Comparison of ENCODE assay signal across 23 cellular contexts in genomic region chr2:650343-651310, GRCh38. TPM values are rescaled to one million over a fixed set of nuclear protein-coding genes. Genes with fewer than 3 reads are reported as not detected.
A peak's percentile ranks its signal among the peaks of the same experiment; 100 is the strongest.
DNase-seq lines count a peak whose midpoint lies in the region; ATAC-seq, FAIRE-seq and TF ChIP-seq lines count a peak whose summit lies in the region.
"Had no signal": no experiment of that assay in that cellular context is flagged by ENCODE, and none has a peak within 500 bp of the region (broad histone marks: within the 10 kb centered on the region; RNA-seq: fewer than 3 reads in every experiment).

No MANE protein-coding gene starts in this region.

- H3K27me3 Mint-ChIP-seq in nephron (ENCODE audit: low read depth): peaks cover 17% of the 10 kb centered on the region

- H3K4me3 ChIP-seq in right atrium auricular region (no peak overlapping the region), vagina (no peak overlapping the region)
- H3K4me3 ChIP-seq: A549, BLaER1, heart right ventricle, SK-N-MC had no signal

- H3K27me3 ChIP-seq in right atrium auricular region (no peaks in the 10 kb centered on the region), vagina (no peaks in the 10 kb centered on the region)
- H3K27me3 ChIP-seq: BLaER1 had no signal

- no peaks in the 10 kb centered on the region for H3K4me1 ChIP-seq in right atrium auricular region
- peaks cover 10% of the 10 kb centered on the region for H3K4me1 ChIP-seq in vagina
- H3K4me1 ChIP-seq: A549, heart right ventricle had no signal

- H3K4me3 Mint-ChIP-seq in nephron: no peak overlapping the region
- H3K4me3 Mint-ChIP-seq: activated naive CD8-positive, alpha-beta T cell treated with anti-CD3 and anti-CD28 coated beads, Interleukin-2, amount 10 ng/mL, durations not matched to agents 7 days and 5 days; central memory CD8-positive, alpha-beta T cell had no signal

- H3K27ac Mint-ChIP-seq in nephron: peak overlapping the region in 2 of 3 experiments; percentile 5 to 25
- H3K27ac Mint-ChIP-seq: activated naive CD8-positive, alpha-beta T cell treated with anti-CD3 and anti-CD28 coated beads, Interleukin-2, amount 10 ng/mL, durations not matched to agents 7 days and 5 days had no signal

- in situ Hi-C loops in GM13977 (cut with MboI; ENCODE audit: low pct_unique_long_range_greater_than_20kb, low sequenced_read_pairs, unreplicated experiment): no loop called here

- H3K9me3 Mint-ChIP-seq in nephron: no peaks in the 10 kb centered on the region
- H3K9me3 Mint-ChIP-seq: activated naive CD8-positive, alpha-beta T cell treated with anti-CD3 and anti-CD28 coated beads, Interleukin-2, amount 10 ng/mL, durations not matched to agents 7 days and 5 days; central memory CD8-positive, alpha-beta T cell had no signal

- H3K27ac ChIP-seq in right atrium auricular region: no peak overlapping the region
- no peak overlapping the region for H3K27ac ChIP-seq in vagina
- H3K27ac ChIP-seq: A549, BLaER1, heart right ventricle, SK-N-MC had no signal

- H3K36me3 ChIP-seq in right atrium auricular region (no peaks in the 10 kb centered on the region), vagina (no peaks in the 10 kb centered on the region)
- H3K36me3 ChIP-seq: BLaER1, heart right ventricle had no signal

- H3K9me3 ChIP-seq in right atrium auricular region: no peaks in the 10 kb centered on the region
- no peaks in the 10 kb centered on the region for H3K9me3 ChIP-seq in vagina
- H3K9me3 ChIP-seq: BLaER1, heart right ventricle had no signal

- no peaks in the 10 kb centered on the region for H3K36me3 Mint-ChIP-seq in nephron (ENCODE audit: low read depth)
- H3K36me3 Mint-ChIP-seq: activated naive CD8-positive, alpha-beta T cell treated with anti-CD3 and anti-CD28 coated beads, Interleukin-2, amount 10 ng/mL, durations not matched to agents 7 days and 5 days had no signal

- peaks cover 26% of the 10 kb centered on the region for H3K4me1 Mint-ChIP-seq in nephron

- intact Hi-C loops in Right ventricle myocardium superior (cut with DNase I) (no loop called here), vagina (cut with DNase I) (no loop called here)

- TF ChIP-seq POLR2A in vagina (IDR thresholded peaks at IDR 0.05): no peak

- TF ChIP-seq CTCF in right atrium auricular region (IDR thresholded peaks at IDR 0.05): no peak
- TF ChIP-seq CTCF in nephron (IDR thresholded peaks at IDR 0.05; ENCODE audit: unreplicated experiment in 3 of 3): no peak
- no peak for TF ChIP-seq CTCF in vagina (IDR thresholded peaks at IDR 0.05)
- no peak for TF ChIP-seq CTCF in GM13977 (IDR thresholded peaks at IDR 0.05; ENCODE audit: extremely low read depth, insufficient read depth, missing control alignments)

- FAIRE-seq in endometrium (lab: Jason Lieb, UNC): peak; percentile 77
- FAIRE-seq: A549 had no signal

- peak; percentile 55 for DNase-seq in right atrium auricular region (ENCODE audit: low spot score)
- no peak for DNase-seq in Right ventricle myocardium superior
- DNase-seq in vagina (ENCODE audit: extremely low spot score in 2 of 2): peak; percentile 67 to 81
- no peak for DNase-seq in NK-92 (lab: John Stamatoyannopoulos, UW; ENCODE audit: unreplicated experiment)
- DNase-seq in GM13977 (ENCODE audit: low spot score): no peak
- DNase-seq: activated CD4-positive, alpha-beta T cell treated with anti-CD3 and anti-CD28 coated beads, Interleukin-2, amount 50 U/mL, for 48 hours; activated CD4-positive, CD25-positive, alpha-beta regulatory T cell; activated gamma-delta T cell; activated naive CD8-positive, alpha-beta T cell treated with anti-CD3 and anti-CD28 coated beads, Interleukin-2, amount 10 ng/mL, durations not matched to agents 7 days and 5 days; DMS79; heart right ventricle; mammary epithelial cell; NCI-H1694; nucleus accumbens; stimulated activated CD4-positive, alpha-beta T cell treated with anti-CD3 and anti-CD28 coated beads, Interleukin-2, amount 100 ng/mL, for 48 hours; trophoblast cell had no signal

- ATAC-seq in Right ventricle myocardium superior (ENCODE audit: poor library complexity) (no peak), GM19463 (IDR thresholded peaks at IDR 0.05; ENCODE audit: unreplicated experiment) (no peak)
- ATAC-seq: A549, heart right ventricle had no signal

RNA-seq across cellular contexts. Expression of gene TMEM18, which starts 26.6 kb away (rescaled TPM):
- 10 to 100 TPM in 1 of 2 donors, 1 to 10 TPM in 1; 7.6 to 11.9 TPM for total RNA-seq in right atrium auricular region
- 10.3 TPM for total RNA-seq in Right ventricle myocardium superior
- total RNA-seq in vagina: 21.1 TPM

Comparison
In these comparisons a context has a peak if more than half of its experiments do, and no peak if none do; other contexts are left out.
1. DNase-seq: peak in right atrium auricular region (single experiment) and vagina (2 of 2); none in Right ventricle myocardium superior (single experiment), NK-92 (single experiment) and GM13977 (single experiment).